ENCODE assay signal across 19 cellular contexts in the genomic region with DNA sequence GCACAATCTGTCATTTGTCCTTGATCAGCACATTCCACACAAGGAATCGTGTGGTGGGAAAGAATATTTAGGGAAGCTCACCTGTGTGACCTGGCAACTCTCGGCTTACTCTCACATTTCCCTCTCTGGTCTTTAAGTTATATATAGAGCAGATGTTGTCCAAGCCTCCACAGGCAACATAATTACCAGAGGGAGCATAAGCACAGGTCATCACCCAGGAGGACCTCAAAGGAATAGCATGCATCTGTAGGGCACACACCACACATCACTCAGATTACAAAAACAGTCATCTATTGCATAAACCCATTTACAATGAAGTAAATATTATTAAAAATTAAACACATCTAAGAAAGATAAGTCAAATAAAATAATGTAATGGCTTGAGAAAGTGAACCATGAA. TPM values are rescaled to one million over a fixed set of nuclear protein-coding genes. Genes with fewer than 3 reads are reported as not detected.
DNase-seq lines count a peak whose midpoint lies in the region; ATAC-seq, FAIRE-seq and TF ChIP-seq lines count a peak whose summit lies in the region.
"Had no signal": no experiment of that assay in that cellular context is flagged by ENCODE, and none has a peak within 500 bp of the region (broad histone marks: within the 10 kb centered on the region; RNA-seq: fewer than 3 reads in every experiment).

No MANE protein-coding gene starts in this region.

- H3K9me3 ChIP-seq in right cardiac atrium (ENCODE audit: control insufficient read depth, low read length) (no peaks in the 10 kb centered on the region), WERI-Rb-1 (ENCODE audit: severe bottlenecking) (no peaks in the 10 kb centered on the region), adrenal gland (replicated peaks in 1 of 3) (no peaks in the 10 kb centered on the region)
- H3K9me3 ChIP-seq: A549, Caco-2 had no signal

- TF ChIP-seq CTCF in WERI-Rb-1 (IDR thresholded peaks at IDR 0.05; ENCODE audit: low read depth, low read length) (no peak), adrenal gland (IDR thresholded peaks at IDR 0.05) (no peak)

- DNase-seq in NCI-H82 (lab: John Stamatoyannopoulos, UW) (peak; percentile 21), NCI-H82 treated with DMSO at 0.1 percent for 48 hours (lab: John Stamatoyannopoulos, UW; ENCODE audit: unreplicated experiment) (no peak), H54 (ENCODE audit: insufficient read length, low spot score) (no peak), amniotic epithelial cell (ENCODE audit: low read depth) (peak; percentile 18), right cardiac atrium (no peak), WERI-Rb-1 (no peak), adrenal gland (no peak)
- DNase-seq: AML-193; Caco-2; CD4-positive, alpha-beta T cell; GM23248; HCEC 1CT had no signal

- H3K4me1 ChIP-seq in right cardiac atrium (ENCODE audit: control insufficient read depth, insufficient read depth, low read length) (peaks cover 3% of the 10 kb centered on the region), adrenal gland (replicated peaks in 1 of 2) (no peaks in the 10 kb centered on the region)
- H3K4me1 ChIP-seq: A549, Caco-2 had no signal

- H3K4me3 ChIP-seq in right cardiac atrium (ENCODE audit: low read length), result no peak overlapping the region
- no peak overlapping the region for H3K4me3 ChIP-seq in WERI-Rb-1 (ENCODE audit: low read depth, low read length)
- H3K4me3 ChIP-seq in adrenal gland, result no peak overlapping the region
- H3K4me3 ChIP-seq: A549, GM23248 had no signal

- 79% methylated on average over 2 of the region's 2 CpGs for WGBS in right cardiac atrium
- 72 to 96% (median 81%) methylated on average over 2 of the region's 2 CpGs for WGBS in adrenal gland, 4 donors

- H3K27me3 ChIP-seq in right cardiac atrium (ENCODE audit: control insufficient read depth, insufficient read depth), result no peaks in the 10 kb centered on the region
- no peaks in the 10 kb centered on the region for H3K27me3 ChIP-seq in WERI-Rb-1 (ENCODE audit: insufficient read depth, low read depth, severe bottlenecking)
- no peaks in the 10 kb centered on the region for H3K27me3 ChIP-seq in adrenal gland

- H3K27ac ChIP-seq in right cardiac atrium (ENCODE audit: low read length), result peak overlapping the region; percentile 45
- no peak overlapping the region for H3K27ac ChIP-seq in WERI-Rb-1
- no peak overlapping the region for H3K27ac ChIP-seq in adrenal gland
- H3K27ac ChIP-seq: 22Rv1, A549, C4-2B, GM23248 had no signal

- no peaks in the 10 kb centered on the region for H3K36me3 ChIP-seq in WERI-Rb-1
- peaks cover 0 to 9% of the 10 kb centered on the region in 2 donors for H3K36me3 ChIP-seq in adrenal gland (replicated peaks in 1 of 2)

- intact Hi-C loops in right cardiac atrium (cut with DNase I), result no loop called here
- intact Hi-C loops in adrenal gland (cut with DNase I), result no loop called here

- TF ChIP-seq POLR2A in H54 (IDR thresholded peaks at IDR 0.05; ENCODE audit: low read depth, low read length) (no peak), adrenal gland (IDR thresholded peaks at IDR 0.05) (no peak)

- FAIRE-seq in H54 (lab: Jason Lieb, UNC), result peak; percentile 38
- FAIRE-seq: A549, D721Med, GM12892, GM18507 had no signal

- ATAC-seq in right cardiac atrium, result peak in 1 of 2 donors; percentile 26
- ATAC-seq: A549 had no signal

RNA-seq across cellular contexts. Expression of a gene that starts 36.5 kb away (rescaled TPM):
- total RNA-seq in right cardiac atrium, result 10 to 100 TPM; 14.8 to 67.3 (median 17.3) TPM
- polyA plus RNA-seq in right cardiac atrium, result 10.5 TPM
- 10 to 100 TPM in 7 of 8 donors, 1 to 10 TPM in 1; 9.4 to 21.8 (median 13.7) TPM for total RNA-seq in adrenal gland
- 1 to 10 TPM; 2.6 to 9.9 (median 4.7) TPM for polyA plus RNA-seq in adrenal gland
- total RNA-seq: HT-29 had no signal

Comparison
In these comparisons a context has a peak if more than half of its experiments do, and no peak if none do; other contexts are left out.
1. DNase-seq: peak in NCI-H82 (single experiment) and amniotic epithelial cell (single experiment); none in NCI-H82 treated with DMSO at 0.1 percent for 48 hours (single experiment), H54 (single experiment), right cardiac atrium (0 of 3), WERI-Rb-1 (single experiment) and adrenal gland (0 of 7).